Comparison of ENCODE assay signal across 1 cellular context in genomic region chr10:101670635-101671034, GRCh38.
TF ChIP-seq lines count a peak whose summit lies in the region.

No MANE protein-coding gene starts in this region.

TF ChIP-seq in GM12878, 131 proteins besides CTCF, POLR2A, EP300 and RAD21 (continued from another document):
- TF ChIP-seq HDAC2 (IDR thresholded peaks at IDR 0.05): no peak
- TF ChIP-seq TAF1 (IDR thresholded peaks at IDR 0.05; ENCODE audit: borderline replicate concordance, low read depth, low read length): no peak
- no peak for TF ChIP-seq BCL3 (IDR thresholded peaks at IDR 0.05; ENCODE audit: borderline replicate concordance, insufficient read depth, low read depth, low read length, poor library complexity, severe bottlenecking)
- TF ChIP-seq NFIC (IDR thresholded peaks at IDR 0.05; ENCODE audit: low read depth, low read length): peak; percentile 54; the same call in 1 of the 2 replicates
- TF ChIP-seq EZH2 (IDR thresholded peaks at IDR 0.05; ENCODE audit: borderline replicate concordance, control insufficient read depth, low read depth, low read length): no peak
- TF ChIP-seq KDM1A (IDR thresholded peaks at IDR 0.05; ENCODE audit: borderline replicate concordance): no peak
- TF ChIP-seq TCF12 (IDR thresholded peaks at IDR 0.05; ENCODE audit: low read depth, low read length): 0 out of 2 replicates have a peak, but pooled peaks have one; percentile 55
- no peak for TF ChIP-seq TCF3 (IDR thresholded peaks at IDR 0.05; ENCODE audit: borderline replicate concordance, insufficient read depth, low read depth, low read length)
- peak; percentile 27; the same call in 1 of the 2 replicates for TF ChIP-seq SPI1 (IDR thresholded peaks at IDR 0.05; ENCODE audit: borderline replicate concordance, insufficient read depth, low read depth, low read length)
- TF ChIP-seq NRF1 (conservative IDR thresholded peaks at IDR 0.05; ENCODE audit: low read depth, low read length): no peak
- TF ChIP-seq SP1 (IDR thresholded peaks at IDR 0.05; ENCODE audit: low read depth, low read length): no peak
- TF ChIP-seq FOS (IDR thresholded peaks at IDR 0.05; ENCODE audit: borderline replicate concordance, extremely low read depth, insufficient read length): no peak
- TF ChIP-seq SMARCA5 (IDR thresholded peaks at IDR 0.05): no peak
- no peak for TF ChIP-seq CREM (IDR thresholded peaks at IDR 0.05; ENCODE audit: low read depth)
- peak; percentile 43 to 51; a peak in 2 of 4 replicates for TF ChIP-seq IKZF2 (IDR thresholded peaks at IDR 0.05)
- TF ChIP-seq SKIL (IDR thresholded peaks at IDR 0.05; ENCODE audit: low read depth, poor library complexity, severe bottlenecking): no peak
- TF ChIP-seq EED (IDR thresholded peaks at IDR 0.05; ENCODE audit: low read depth): peak; percentile 65
- TF ChIP-seq CHD4 (IDR thresholded peaks at IDR 0.05): no peak
- no peak for TF ChIP-seq ASH2L (IDR thresholded peaks at IDR 0.05; ENCODE audit: borderline replicate concordance, low read depth)
- TF ChIP-seq ZBED1 (IDR thresholded peaks at IDR 0.05; ENCODE audit: borderline replicate concordance): no peak
- TF ChIP-seq KAT2A (conservative IDR thresholded peaks at IDR 0.05; ENCODE audit: control insufficient read depth, low read depth, low read length): no peak
- TF ChIP-seq RUNX3 (IDR thresholded peaks at IDR 0.05; ENCODE audit: low read length): peak; percentile 47
- no peak for TF ChIP-seq HCFC1 (IDR thresholded peaks at IDR 0.05; ENCODE audit: low read length)
- peak in 1 of 2 experiments; percentile 46; a peak in 1 of 4 replicates for TF ChIP-seq ETV6 (conservative IDR thresholded peaks at IDR 0.05 in 1 of 2, IDR thresholded peaks at IDR 0.05 in 1 of 2; ENCODE audit: borderline replicate concordance in 1 of 2, low read depth in 1 of 2)
- TF ChIP-seq, protein P1, sequence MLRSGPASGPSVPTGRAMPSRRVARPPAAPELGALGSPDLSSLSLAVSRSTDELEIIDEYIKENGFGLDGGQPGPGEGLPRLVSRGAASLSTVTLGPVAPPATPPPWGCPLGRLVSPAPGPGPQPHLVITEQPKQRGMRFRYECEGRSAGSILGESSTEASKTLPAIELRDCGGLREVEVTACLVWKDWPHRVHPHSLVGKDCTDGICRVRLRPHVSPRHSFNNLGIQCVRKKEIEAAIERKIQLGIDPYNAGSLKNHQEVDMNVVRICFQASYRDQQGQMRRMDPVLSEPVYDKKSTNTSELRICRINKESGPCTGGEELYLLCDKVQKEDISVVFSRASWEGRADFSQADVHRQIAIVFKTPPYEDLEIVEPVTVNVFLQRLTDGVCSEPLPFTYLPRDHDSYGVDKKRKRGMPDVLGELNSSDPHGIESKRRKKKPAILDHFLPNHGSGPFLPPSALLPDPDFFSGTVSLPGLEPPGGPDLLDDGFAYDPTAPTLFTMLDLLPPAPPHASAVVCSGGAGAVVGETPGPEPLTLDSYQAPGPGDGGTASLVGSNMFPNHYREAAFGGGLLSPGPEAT (IDR thresholded peaks at IDR 0.05; ENCODE audit: low read depth): peak; percentile 47; the same call in 1 of the 2 replicates
- no peak for TF ChIP-seq USF2 (IDR thresholded peaks at IDR 0.05; ENCODE audit: borderline replicate concordance, low read depth, low read length)
- no peak for TF ChIP-seq DPF2 (IDR thresholded peaks at IDR 0.05)
- no peak for TF ChIP-seq TCF7 (IDR thresholded peaks at IDR 0.05; ENCODE audit: borderline replicate concordance)
- TF ChIP-seq, protein P2, sequence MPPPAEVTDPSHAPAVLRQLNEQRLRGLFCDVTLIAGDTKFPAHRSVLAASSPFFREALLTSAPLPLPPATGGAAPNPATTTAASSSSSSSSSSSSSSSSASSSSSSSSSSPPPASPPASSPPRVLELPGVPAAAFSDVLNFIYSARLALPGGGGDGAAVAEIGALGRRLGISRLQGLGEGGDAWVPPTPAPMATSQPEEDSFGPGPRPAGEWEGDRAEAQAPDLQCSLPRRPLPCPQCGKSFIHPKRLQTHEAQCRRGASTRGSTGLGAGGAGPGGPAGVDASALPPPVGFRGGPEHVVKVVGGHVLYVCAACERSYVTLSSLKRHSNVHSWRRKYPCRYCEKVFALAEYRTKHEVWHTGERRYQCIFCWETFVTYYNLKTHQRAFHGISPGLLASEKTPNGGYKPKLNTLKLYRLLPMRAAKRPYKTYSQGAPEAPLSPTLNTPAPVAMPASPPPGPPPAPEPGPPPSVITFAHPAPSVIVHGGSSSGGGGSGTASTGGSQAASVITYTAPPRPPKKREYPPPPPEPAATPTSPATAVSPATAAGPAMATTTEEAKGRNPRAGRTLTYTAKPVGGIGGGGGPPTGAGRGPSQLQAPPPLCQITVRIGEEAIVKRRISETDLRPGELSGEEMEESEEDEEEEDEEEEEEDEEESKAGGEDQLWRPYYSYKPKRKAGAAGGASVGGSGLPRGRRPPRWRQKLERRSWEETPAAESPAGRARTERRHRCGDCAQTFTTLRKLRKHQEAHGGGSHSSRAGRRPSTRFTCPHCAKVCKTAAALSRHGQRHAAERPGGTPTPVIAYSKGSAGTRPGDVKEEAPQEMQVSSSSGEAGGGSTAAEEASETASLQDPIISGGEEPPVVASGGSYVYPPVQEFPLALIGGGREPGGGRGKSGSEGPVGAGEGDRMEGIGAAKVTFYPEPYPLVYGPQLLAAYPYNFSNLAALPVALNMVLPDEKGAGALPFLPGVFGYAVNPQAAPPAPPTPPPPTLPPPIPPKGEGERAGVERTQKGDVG (CRISPR knock-in tag; IDR thresholded peaks at IDR 0.05): no peak
- no peak for TF ChIP-seq ZNF274 (IDR thresholded peaks at IDR 0.05; ENCODE audit: insufficient read depth, insufficient read length)
- TF ChIP-seq ATF7 (IDR thresholded peaks at IDR 0.05; ENCODE audit: low read depth): 0 out of 2 replicates have a peak, but pooled peaks have one; percentile 35
- no peak for TF ChIP-seq YBX1 (IDR thresholded peaks at IDR 0.05)
- TF ChIP-seq HDGF (IDR thresholded peaks at IDR 0.05): no peak
- TF ChIP-seq, protein P3, sequence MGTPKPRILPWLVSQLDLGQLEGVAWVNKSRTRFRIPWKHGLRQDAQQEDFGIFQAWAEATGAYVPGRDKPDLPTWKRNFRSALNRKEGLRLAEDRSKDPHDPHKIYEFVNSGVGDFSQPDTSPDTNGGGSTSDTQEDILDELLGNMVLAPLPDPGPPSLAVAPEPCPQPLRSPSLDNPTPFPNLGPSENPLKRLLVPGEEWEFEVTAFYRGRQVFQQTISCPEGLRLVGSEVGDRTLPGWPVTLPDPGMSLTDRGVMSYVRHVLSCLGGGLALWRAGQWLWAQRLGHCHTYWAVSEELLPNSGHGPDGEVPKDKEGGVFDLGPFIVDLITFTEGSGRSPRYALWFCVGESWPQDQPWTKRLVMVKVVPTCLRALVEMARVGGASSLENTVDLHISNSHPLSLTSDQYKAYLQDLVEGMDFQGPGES (IDR thresholded peaks at IDR 0.05): no peak
- TF ChIP-seq CBX5 (IDR thresholded peaks at IDR 0.05; ENCODE audit: low read depth): no peak
- peak; percentile 48; the same call in 1 of the 2 replicates for TF ChIP-seq MTA2 (IDR thresholded peaks at IDR 0.05; ENCODE audit: low read depth)
- no peak for TF ChIP-seq E4F1 (IDR thresholded peaks at IDR 0.05; ENCODE audit: borderline replicate concordance, partially characterized antibody)
- TF ChIP-seq JUND (IDR thresholded peaks at IDR 0.05; ENCODE audit: low read depth, low read length): no peak
- TF ChIP-seq MYB (IDR thresholded peaks at IDR 0.05; ENCODE audit: borderline replicate concordance, low read depth, low read length): no peak
- TF ChIP-seq ZNF592 (IDR thresholded peaks at IDR 0.05): no peak
- no peak for TF ChIP-seq WRNIP1 (IDR thresholded peaks at IDR 0.05; ENCODE audit: borderline replicate concordance, low read depth, low read length)
- no peak for TF ChIP-seq ZZZ3 (IDR thresholded peaks at IDR 0.05; ENCODE audit: control insufficient read depth, insufficient read length, low read depth)
- TF ChIP-seq PAX5 (IDR thresholded peaks at IDR 0.05; ENCODE audit: borderline replicate concordance, low read depth, low read length): no peak
- no peak for TF ChIP-seq CEBPB (IDR thresholded peaks at IDR 0.05; ENCODE audit: borderline replicate concordance in 1 of 2, low read depth in 2 of 2, low read length in 2 of 2)
- no peak for TF ChIP-seq ESRRA (IDR thresholded peaks at IDR 0.05; ENCODE audit: low read length)
- no peak for TF ChIP-seq ZNF207 (IDR thresholded peaks at IDR 0.05; ENCODE audit: borderline replicate concordance)
- no peak for TF ChIP-seq CREB1 (IDR thresholded peaks at IDR 0.05; ENCODE audit: low read depth)
- peak; percentile 60 for TF ChIP-seq IKZF1 (conservative IDR thresholded peaks at IDR 0.05)
- no peak for TF ChIP-seq BMI1 (IDR thresholded peaks at IDR 0.05; ENCODE audit: borderline replicate concordance)
- TF ChIP-seq CBFB (IDR thresholded peaks at IDR 0.05; ENCODE audit: low read depth): no peak
- no peak for TF ChIP-seq RFX5 (IDR thresholded peaks at IDR 0.05; ENCODE audit: low read depth, low read length)
- TF ChIP-seq MEF2B (IDR thresholded peaks at IDR 0.05; ENCODE audit: partially characterized antibody, poor library complexity, severe bottlenecking): no peak
- no peak for TF ChIP-seq RB1 (IDR thresholded peaks at IDR 0.05; ENCODE audit: borderline replicate concordance)
- TF ChIP-seq ZNF622 (IDR thresholded peaks at IDR 0.05): no peak
